31 cellular contexts compared by ENCODE assay signal in the genomic region with DNA sequence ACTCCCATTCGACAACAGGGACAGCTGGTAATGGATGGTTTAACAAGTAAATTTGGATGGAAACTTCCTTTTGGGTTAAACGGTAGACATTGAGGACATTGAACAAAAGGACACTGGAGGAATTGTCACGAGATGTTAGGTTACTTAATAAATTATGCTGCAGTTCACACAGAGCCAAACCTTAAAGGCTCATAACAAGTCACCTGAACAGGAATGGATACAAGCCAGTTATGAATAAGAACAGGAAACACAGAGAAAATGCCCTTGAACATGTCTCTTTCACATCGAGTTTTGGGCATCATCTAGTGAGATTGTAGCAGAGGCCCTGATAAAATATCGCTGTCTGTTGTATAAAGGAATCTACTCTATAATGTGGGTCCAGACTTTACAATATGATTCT.
DNase-seq lines count a peak whose midpoint lies in the region; ATAC-seq lines count a peak whose summit lies in the region.
"Had no signal": no experiment of that assay in that cellular context is flagged by ENCODE, and none has a peak within 500 bp of the region (broad histone marks: within the 10 kb centered on the region; RNA-seq: fewer than 3 reads in every experiment).

No MANE protein-coding gene starts in this region.

- intact Hi-C loops in activated CD4-positive, alpha-beta memory T cell treated with anti-CD3 and anti-CD28 coated beads for 36 hours (cut with micrococcal nuclease): no loop called here
- intact Hi-C loops in CD4-positive, alpha-beta memory T cell (cut with micrococcal nuclease): no loop called here
- intact Hi-C loops in naive thymus-derived CD4-positive, alpha-beta T cell (cut with micrococcal nuclease): no loop called here

- POLR2A ChIA-PET in activated CD4-positive, alpha-beta memory T cell treated with anti-CD3 and anti-CD28 coated beads for 36 hours (lab: Charles Lee): no interaction called here
- POLR2A ChIA-PET in activated CD4-positive, alpha-beta memory T cell treated with anti-CD3 and anti-CD28 coated beads, Interleukin-2, amount 10 ng/mL, durations not matched to agents 7 days and 5 days (lab: Charles Lee): no interaction called here
- POLR2A ChIA-PET in CD4-positive, alpha-beta memory T cell (lab: Charles Lee; ENCODE audit: partially characterized antibody): interaction anchor here (1.3 kb wide), 1 partner anchor 12 kb away, joined by 3 read pairs; no protein-coding TSS in a partner anchor
- POLR2A ChIA-PET in naive thymus-derived CD4-positive, alpha-beta T cell (lab: Charles Lee): interaction anchor here (1.0 to 2.0 kb wide), 3 partner anchors 14 to 126 kb away, joined by 3 to 6 read pairs (median 4); no protein-coding TSS in a partner anchor

- CTCF ChIA-PET in activated CD4-positive, alpha-beta memory T cell treated with anti-CD3 and anti-CD28 coated beads for 36 hours (lab: Charles Lee): no interaction called here
- CTCF ChIA-PET in activated CD4-positive, alpha-beta memory T cell treated with anti-CD3 and anti-CD28 coated beads, Interleukin-2, amount 10 ng/mL, durations not matched to agents 7 days and 5 days (lab: Charles Lee): interaction anchor here (0.7 kb wide), 1 partner anchor 282 kb away, joined by 3 read pairs; no protein-coding TSS in a partner anchor
- CTCF ChIA-PET in CD4-positive, alpha-beta memory T cell (lab: Charles Lee; ENCODE audit: partially characterized antibody): interaction anchor here (0.8 to 1.4 kb wide), 2 partner anchors 50 to 282 kb away, joined by 3 to 6 read pairs; no protein-coding TSS in a partner anchor
- CTCF ChIA-PET in naive thymus-derived CD4-positive, alpha-beta T cell (lab: Charles Lee): interaction anchor here (1.2 kb wide), 1 partner anchor 13 kb away, joined by 3 read pairs; no protein-coding TSS in a partner anchor

- peaks cover 80% of the 10 kb centered on the region for H3K36me3 ChIP-seq in CD4-positive, alpha-beta memory T cell (ENCODE audit: insufficient read depth, low read length)
- H3K36me3 ChIP-seq in naive thymus-derived CD4-positive, alpha-beta T cell (ENCODE audit: control insufficient read depth in 2 of 3, insufficient read depth in 3 of 3, low read length in 3 of 3): peaks cover 26 to 86% (median 43%) of the 10 kb centered on the region in 3 experiments

- H3K4me3 Mint-ChIP-seq in activated CD4-positive, alpha-beta memory T cell treated with anti-CD3 and anti-CD28 coated beads for 36 hours: no peak overlapping the region
- H3K4me3 Mint-ChIP-seq in activated CD4-positive, alpha-beta memory T cell treated with anti-CD3 and anti-CD28 coated beads, Interleukin-2, amount 10 ng/mL, durations not matched to agents 7 days and 5 days: no peak overlapping the region
- H3K4me3 Mint-ChIP-seq in CD4-positive, alpha-beta memory T cell: no peak overlapping the region
- peak overlapping the region; percentile 60 for H3K4me3 Mint-ChIP-seq in T-helper 17 cell
- peak overlapping the region in 2 of 10 donors; percentile 12 to 29 for H3K4me3 Mint-ChIP-seq in naive thymus-derived CD4-positive, alpha-beta T cell
- H3K4me3 Mint-ChIP-seq: activated T-cell treated with anti-CD3 and anti-CD28 coated beads, Interleukin-2, amount 50 U/mL, for 72 hours; nephron; T-helper 2 cell treated with Interferon-gamma antibody and Interleukin-4, amounts not matched to agents 5 μg/mL and 100 μg/mL, for 36 hours had no signal

- peak overlapping the region; percentile 71 for H3K27ac Mint-ChIP-seq in activated CD4-positive, alpha-beta memory T cell treated with anti-CD3 and anti-CD28 coated beads for 36 hours
- H3K27ac Mint-ChIP-seq in activated CD4-positive, alpha-beta memory T cell treated with anti-CD3 and anti-CD28 coated beads, Interleukin-2, amount 10 ng/mL, durations not matched to agents 7 days and 5 days: no peak overlapping the region
- H3K27ac Mint-ChIP-seq in CD4-positive, alpha-beta memory T cell: peak overlapping the region in 5 of 7 donors; percentile 29 to 77 (median 73)
- peak overlapping the region; percentile 98 for H3K27ac Mint-ChIP-seq in T-helper 17 cell
- H3K27ac Mint-ChIP-seq in naive thymus-derived CD4-positive, alpha-beta T cell: peak overlapping the region in 8 of 9 donors; percentile 49 to 84 (median 80)
- H3K27ac Mint-ChIP-seq: nephron; T-helper 2 cell treated with Interferon-gamma antibody and Interleukin-4, amounts not matched to agents 5 μg/mL and 100 μg/mL, for 36 hours had no signal

- no peak overlapping the region for H3K4me3 ChIP-seq in CD4-positive, alpha-beta memory T cell (ENCODE audit: low read length in 2 of 2)
- no peak overlapping the region for H3K4me3 ChIP-seq in naive thymus-derived CD4-positive, alpha-beta T cell (ENCODE audit: low read length)
- H3K4me3 ChIP-seq: lung, mucosa of descending colon, Peyer's patch, upper lobe of left lung had no signal

- peaks cover 37% of the 10 kb centered on the region for H3K4me1 Mint-ChIP-seq in activated CD4-positive, alpha-beta memory T cell treated with anti-CD3 and anti-CD28 coated beads for 36 hours (ENCODE audit: low read depth)
- H3K4me1 Mint-ChIP-seq in activated CD4-positive, alpha-beta memory T cell treated with anti-CD3 and anti-CD28 coated beads, Interleukin-2, amount 10 ng/mL, durations not matched to agents 7 days and 5 days: peaks cover 3% of the 10 kb centered on the region
- peaks cover 40 to 82% (median 60%) of the 10 kb centered on the region in 4 donors for H3K4me1 Mint-ChIP-seq in CD4-positive, alpha-beta memory T cell
- peaks cover 29% of the 10 kb centered on the region for H3K4me1 Mint-ChIP-seq in T-helper 17 cell
- H3K4me1 Mint-ChIP-seq in naive thymus-derived CD4-positive, alpha-beta T cell: peaks cover 8 to 83% (median 78%) of the 10 kb centered on the region in 7 donors
- H3K4me1 Mint-ChIP-seq: nephron had no signal

- no peaks in the 10 kb centered on the region for H3K27me3 ChIP-seq in CD4-positive, alpha-beta memory T cell (ENCODE audit: insufficient read depth, low read length)
- no peaks in the 10 kb centered on the region for H3K27me3 ChIP-seq in naive thymus-derived CD4-positive, alpha-beta T cell (ENCODE audit: control insufficient read depth in 2 of 2, insufficient read depth in 2 of 2, low read length in 2 of 2)
- H3K27me3 ChIP-seq: Peyer's patch, upper lobe of left lung had no signal

- H3K27ac ChIP-seq in CD4-positive, alpha-beta memory T cell (ENCODE audit: low read depth, low read length): no peak overlapping the region
- H3K27ac ChIP-seq in naive thymus-derived CD4-positive, alpha-beta T cell (ENCODE audit: low read depth, low read length): no peak overlapping the region
- H3K27ac ChIP-seq: Peyer's patch, upper lobe of left lung had no signal

- DNase-seq in activated CD4-positive, alpha-beta memory T cell treated with anti-CD3 and anti-CD28 coated beads for 36 hours: no peak
- DNase-seq in activated CD4-positive, alpha-beta memory T cell treated with anti-CD3 and anti-CD28 coated beads, Interleukin-2, amount 10 ng/mL, durations not matched to agents 7 days and 5 days: no peak
- DNase-seq in CD4-positive, alpha-beta memory T cell: no peak
- DNase-seq in T-helper 17 cell (no peak), COLO829 (ENCODE audit: low spot score) (no peak), NCI-H1436 treated with DMSO at 0.1 percent for 48 hours (lab: John Stamatoyannopoulos, UW) (no peak)
- no peak for DNase-seq in naive thymus-derived CD4-positive, alpha-beta T cell
- DNase-seq: activated naive CD4-positive, alpha-beta T cell treated with anti-CD3 and anti-CD28 coated beads, Interleukin-2, amount 50 U/mL, for 16 hours; activated T-cell treated with anti-CD3 and anti-CD28 coated beads, Interleukin-2, amount 50 U/mL, for 72 hours; aorta; cortex of kidney; DMS53; effector memory CD4-positive, alpha-beta T cell; hypothalamus; Kasumi-1; left cardiac atrium; mucosa of descending colon; NCI-H1417 treated with DMSO at 0.1 percent for 48 hours; NCI-H2081 treated with DMSO at 0.1 percent for 48 hours; NCI-H226; NCI-H748 treated with DMSO at 0.1 percent for 48 hours; Peyer's patch; SHP77; stimulated activated CD4-positive, alpha-beta T cell treated with anti-CD3 and anti-CD28 coated beads, Interleukin-15, amount 100 ng/mL, for 24 hours; stimulated activated naive CD4-positive, alpha-beta T cell; upper lobe of left lung had no signal

- H3K9me3 ChIP-seq in CD4-positive, alpha-beta memory T cell (ENCODE audit: control insufficient read depth in 1 of 2, low read length in 2 of 2): no peaks in the 10 kb centered on the region
- no peaks in the 10 kb centered on the region for H3K9me3 ChIP-seq in T-helper 17 cell (ENCODE audit: control insufficient read depth, low read length, poor library complexity, severe bottlenecking)
- peaks cover 0 to 5% (median 0%) of the 10 kb centered on the region in 3 experiments for H3K9me3 ChIP-seq in naive thymus-derived CD4-positive, alpha-beta T cell (ENCODE audit: control insufficient read depth in 2 of 3, low read length in 3 of 3)
- H3K9me3 ChIP-seq: mucosa of descending colon, Peyer's patch, upper lobe of left lung had no signal

- peaks cover 30% of the 10 kb centered on the region for H3K4me1 ChIP-seq in CD4-positive, alpha-beta memory T cell (ENCODE audit: insufficient read depth, low read length)
- H3K4me1 ChIP-seq in naive thymus-derived CD4-positive, alpha-beta T cell (ENCODE audit: control insufficient read depth in 2 of 2, insufficient read depth in 2 of 2, low read length in 2 of 2): peaks cover 5 to 15% of the 10 kb centered on the region in 2 donors
- H3K4me1 ChIP-seq: Peyer's patch, upper lobe of left lung had no signal

- H3K27me3 Mint-ChIP-seq in activated CD4-positive, alpha-beta memory T cell treated with anti-CD3 and anti-CD28 coated beads for 36 hours: no peaks in the 10 kb centered on the region
- H3K27me3 Mint-ChIP-seq in activated CD4-positive, alpha-beta memory T cell treated with anti-CD3 and anti-CD28 coated beads, Interleukin-2, amount 10 ng/mL, durations not matched to agents 7 days and 5 days: no peaks in the 10 kb centered on the region
- H3K27me3 Mint-ChIP-seq in CD4-positive, alpha-beta memory T cell: no peaks in the 10 kb centered on the region
- H3K27me3 Mint-ChIP-seq in T-helper 17 cell: no peaks in the 10 kb centered on the region
- no peaks in the 10 kb centered on the region for H3K27me3 Mint-ChIP-seq in naive thymus-derived CD4-positive, alpha-beta T cell

- peaks cover 4% of the 10 kb centered on the region for H3K9me3 Mint-ChIP-seq in activated CD4-positive, alpha-beta memory T cell treated with anti-CD3 and anti-CD28 coated beads for 36 hours
- H3K9me3 Mint-ChIP-seq in activated CD4-positive, alpha-beta memory T cell treated with anti-CD3 and anti-CD28 coated beads, Interleukin-2, amount 10 ng/mL, durations not matched to agents 7 days and 5 days: peaks cover 8% of the 10 kb centered on the region
- H3K9me3 Mint-ChIP-seq in CD4-positive, alpha-beta memory T cell: peaks cover 0 to 5% (median under 1%) of the 10 kb centered on the region in 8 donors
- H3K9me3 Mint-ChIP-seq in naive thymus-derived CD4-positive, alpha-beta T cell: peaks cover 2 to 22% (median 5%) of the 10 kb centered on the region in 11 donors

- peaks cover 95% of the 10 kb centered on the region for H3K36me3 Mint-ChIP-seq in activated CD4-positive, alpha-beta memory T cell treated with anti-CD3 and anti-CD28 coated beads for 36 hours
- H3K36me3 Mint-ChIP-seq in activated CD4-positive, alpha-beta memory T cell treated with anti-CD3 and anti-CD28 coated beads, Interleukin-2, amount 10 ng/mL, durations not matched to agents 7 days and 5 days (ENCODE audit: low read depth): peaks cover 100% of the 10 kb centered on the region
- H3K36me3 Mint-ChIP-seq in CD4-positive, alpha-beta memory T cell: peaks cover 90 to 97% of the 10 kb centered on the region in 2 donors
- peaks cover 24% of the 10 kb centered on the region for H3K36me3 Mint-ChIP-seq in T-helper 17 cell (ENCODE audit: low read depth)
- H3K36me3 Mint-ChIP-seq in naive thymus-derived CD4-positive, alpha-beta T cell: peaks cover 62 to 99% (median 93%) of the 10 kb centered on the region in 5 donors

- no peak for ATAC-seq in T-helper 17 cell
- ATAC-seq in naive thymus-derived CD4-positive, alpha-beta T cell: no peak
- no peak for ATAC-seq in SK-N-SH treated with all-trans-retinoic acid at 6 μM for 48 hours
- ATAC-seq: activated T-cell treated with anti-CD3 and anti-CD28 coated beads, Interleukin-2, amount 50 U/mL, for 72 hours; HepG2; left cardiac atrium; mucosa of descending colon had no signal

Comparison
In these comparisons a context has a peak if more than half of its experiments do, and no peak if none do; other contexts are left out.
1. POLR2A ChIA-PET loops: an anchor here in CD4-positive, alpha-beta memory T cell (1.3 kb wide) and naive thymus-derived CD4-positive, alpha-beta T cell (1.0 to 2.0 kb wide); none called in activated CD4-positive, alpha-beta memory T cell treated with anti-CD3 and anti-CD28 coated beads for 36 hours and activated CD4-positive, alpha-beta memory T cell treated with anti-CD3 and anti-CD28 coated beads, Interleukin-2, amount 10 ng/mL, durations not matched to agents 7 days and 5 days.